ENCODE assay signal across 8 cellular contexts in genomic region chr15:93030430-93031102, GRCh38. TPM values are rescaled to one million over a fixed set of nuclear protein-coding genes. Genes with fewer than 3 reads are reported as not detected.
DNase-seq lines count a peak whose midpoint lies in the region; ATAC-seq and TF ChIP-seq lines count a peak whose summit lies in the region.

No MANE protein-coding gene starts in this region.

- H3K27me3 Mint-ChIP-seq in Calu3 (ENCODE audit: unreplicated experiment) = no peaks in the 10 kb centered on the region
- no peaks in the 10 kb centered on the region for H3K27me3 Mint-ChIP-seq in activated T-helper 1 cell treated with anti-CD3 and anti-CD28 coated beads, Interleukin-12 subunit alpha, Interleukin-12 subunit beta, Interleukin-2, Interleukin-4 antibody, amounts not matched to agents 30 ng/mL and 10 ng/mL and 1 ng/mL, durations not matched to agents 14 hours and 24 hours and 36 hours (ENCODE audit: insufficient read depth)
- peaks cover 29% of the 10 kb centered on the region for H3K27me3 Mint-ChIP-seq in neural crest cell (ENCODE audit: low read depth)

- BruUV-seq in Calu3 (replicated peaks; lab: Mats Ljungman, UMichigan) = no TSS peak

- H3K4me1 Mint-ChIP-seq in Calu3 (ENCODE audit: low read depth, unreplicated experiment) (peaks cover 23% of the 10 kb centered on the region), neural crest cell (peaks cover 49% of the 10 kb centered on the region)
- H3K4me1 Mint-ChIP-seq in activated T-helper 1 cell treated with anti-CD3 and anti-CD28 coated beads, Interleukin-12 subunit alpha, Interleukin-12 subunit beta, Interleukin-2, Interleukin-4 antibody, amounts not matched to agents 30 ng/mL and 10 ng/mL and 1 ng/mL, durations not matched to agents 14 hours and 24 hours and 36 hours (ENCODE audit: low read depth) = peaks cover 22% of the 10 kb centered on the region

- TF ChIP-seq CTCF in Calu3 (IDR thresholded peaks at IDR 0.05; ENCODE audit: unreplicated experiment) = peak; percentile 85
- peak; percentile 83 for TF ChIP-seq CTCF in fibroblast of pulmonary artery (IDR thresholded peaks at IDR 0.05; ENCODE audit: low read length, missing control alignments)
- TF ChIP-seq CTCF in neural crest cell (conservative IDR thresholded peaks at IDR 0.05) = peak; percentile 90

- no peaks in the 10 kb centered on the region for H3K9me3 Mint-ChIP-seq in Calu3 (ENCODE audit: low read depth, unreplicated experiment)
- no peaks in the 10 kb centered on the region for H3K9me3 Mint-ChIP-seq in activated T-helper 1 cell treated with anti-CD3 and anti-CD28 coated beads, Interleukin-12 subunit alpha, Interleukin-12 subunit beta, Interleukin-2, Interleukin-4 antibody, amounts not matched to agents 30 ng/mL and 10 ng/mL and 1 ng/mL, durations not matched to agents 14 hours and 24 hours and 36 hours
- H3K9me3 Mint-ChIP-seq in neural crest cell = peaks cover 2% of the 10 kb centered on the region

- peak; percentile 78 for DNase-seq in Calu3
- peak; percentile 19 for DNase-seq in OCI-M2 (lab: John Stamatoyannopoulos, UW; ENCODE audit: unreplicated experiment)
- DNase-seq in activated T-helper 1 cell treated with anti-CD3 and anti-CD28 coated beads, Interleukin-12 subunit alpha, Interleukin-12 subunit beta, Interleukin-2, Interleukin-4 antibody, amounts not matched to agents 30 ng/mL and 10 ng/mL and 1 ng/mL, durations not matched to agents 14 hours and 24 hours and 36 hours (ENCODE audit: low spot score) = peak; percentile 44
- DNase-seq in fibroblast of pulmonary artery (ENCODE audit: low read depth) = peak; percentile 70
- DNase-seq in neural crest cell (ENCODE audit: low read depth, low spot score) = peak; percentile 79
- DNase-seq in substantia nigra (lab: John Stamatoyannopoulos, UW) = peak in 40 of 49 donors; percentile 7 to 78 (median 61)

- H3K36me3 Mint-ChIP-seq in Calu3 (ENCODE audit: insufficient read depth, unreplicated experiment) (peaks cover 38% of the 10 kb centered on the region), neural crest cell (ENCODE audit: low read depth) (peaks cover 21% of the 10 kb centered on the region)
- H3K36me3 Mint-ChIP-seq in activated T-helper 1 cell treated with anti-CD3 and anti-CD28 coated beads, Interleukin-12 subunit alpha, Interleukin-12 subunit beta, Interleukin-2, Interleukin-4 antibody, amounts not matched to agents 30 ng/mL and 10 ng/mL and 1 ng/mL, durations not matched to agents 14 hours and 24 hours and 36 hours (ENCODE audit: low read depth) = peaks cover 11% of the 10 kb centered on the region

- intact Hi-C loops in Calu3 (cut with micrococcal nuclease; ENCODE audit: unreplicated experiment) = loop anchor here (1.0 kb wide), 1 partner anchor 1090 kb away; no protein-coding TSS in a partner anchor
- intact Hi-C loops in activated T-helper 1 cell treated with anti-CD3 and anti-CD28 coated beads, Interleukin-12 subunit alpha, Interleukin-12 subunit beta, Interleukin-2, Interleukin-4 antibody, amounts not matched to agents 30 ng/mL and 10 ng/mL and 1 ng/mL, durations not matched to agents 14 hours and 24 hours and 36 hours (cut with micrococcal nuclease) = loop anchor here (1.0 to 5.0 kb wide), 2 partner anchors 967 to 1090 kb away; no protein-coding TSS in a partner anchor

- CTCF ChIA-PET in Calu3 (lab: Charles Lee) = interaction anchor here (0.6 to 5.6 kb wide), 9 partner anchors 10 to 1089 kb away, joined by 3 to 75 read pairs (median 4); no protein-coding TSS in a partner anchor

- no peak overlapping the region for H3K4me3 ChIP-seq in fibroblast of pulmonary artery (replicated peaks; ENCODE audit: low read depth, low read length)

- peak overlapping the region; percentile 51 for H3K27ac ChIP-seq in substantia nigra (ENCODE audit: low read depth, low read length, poor library complexity, severe bottlenecking)

- H3K27ac Mint-ChIP-seq in Calu3 (ENCODE audit: unreplicated experiment) (peak overlapping the region; percentile 35), neural crest cell (ENCODE audit: unreplicated experiment) (peak overlapping the region; percentile 96)
- no peak overlapping the region for H3K27ac Mint-ChIP-seq in activated T-helper 1 cell treated with anti-CD3 and anti-CD28 coated beads, Interleukin-12 subunit alpha, Interleukin-12 subunit beta, Interleukin-2, Interleukin-4 antibody, amounts not matched to agents 30 ng/mL and 10 ng/mL and 1 ng/mL, durations not matched to agents 14 hours and 24 hours and 36 hours

- ATAC-seq in GM19438 (IDR thresholded peaks at IDR 0.05; ENCODE audit: low read depth, unreplicated experiment) (peak; percentile 90), HG03460 (IDR thresholded peaks at IDR 0.05; ENCODE audit: unreplicated experiment) (peak; percentile 73)

- H3K4me3 Mint-ChIP-seq in Calu3 (ENCODE audit: low read depth, unreplicated experiment) (no peak overlapping the region), neural crest cell (peak overlapping the region; percentile 81)
- H3K4me3 Mint-ChIP-seq in activated T-helper 1 cell treated with anti-CD3 and anti-CD28 coated beads, Interleukin-12 subunit alpha, Interleukin-12 subunit beta, Interleukin-2, Interleukin-4 antibody, amounts not matched to agents 30 ng/mL and 10 ng/mL and 1 ng/mL, durations not matched to agents 14 hours and 24 hours and 36 hours = no peak overlapping the region

RNA-seq across cellular contexts. Expression of gene RGMA, which starts 58.4 kb away (rescaled TPM):
- total RNA-seq in Calu3 (2022) (0.73 and 0.78 TPM in 2 replicates), neural crest cell (187 and 205 TPM in 2 replicates)
- total RNA-seq in activated T-helper 1 cell treated with anti-CD3 and anti-CD28 coated beads, Interleukin-12 subunit alpha, Interleukin-12 subunit beta, Interleukin-2, Interleukin-4 antibody, amounts not matched to agents 30 ng/mL and 10 ng/mL and 1 ng/mL, durations not matched to agents 14 hours and 24 hours and 36 hours = 0.34 and 0.54 TPM in 2 replicates

Comparison
In these comparisons a context has a peak if more than half of its experiments do, and no peak if none do; other contexts are left out.
1. DNase-seq: peak in every context shown above with its lines; median percentile 79 in neural crest cell; 78 in Calu3; 70 in fibroblast of pulmonary artery; 61 in substantia nigra; 44 in activated T-helper 1 cell treated with anti-CD3 and anti-CD28 coated beads, Interleukin-12 subunit alpha, Interleukin-12 subunit beta, Interleukin-2, Interleukin-4 antibody, amounts not matched to agents 30 ng/mL and 10 ng/mL and 1 ng/mL, durations not matched to agents 14 hours and 24 hours and 36 hours; 19 in OCI-M2.
2. RNA of gene RGMA, which starts 58.4 kb away (total RNA-seq): 187 to 205 TPM in neural crest cell; 0.73 to 0.78 TPM in Calu3 and 0.34 to 0.54 TPM in activated T-helper 1 cell treated with anti-CD3 and anti-CD28 coated beads, Interleukin-12 subunit alpha, Interleukin-12 subunit beta, Interleukin-2, Interleukin-4 antibody, amounts not matched to agents 30 ng/mL and 10 ng/mL and 1 ng/mL, durations not matched to agents 14 hours and 24 hours and 36 hours; every median in the first group is over 100 times any median in the second.
3. Peak in every context shown above with its lines, with median percentiles within 50 percentile points of each other: CTCF ChIP-seq.